9 cellular contexts compared by ENCODE assay signal in genomic region chr7:136869006-136869961, GRCh38. TPM values are rescaled to one million over a fixed set of nuclear protein-coding genes. Genes with fewer than 3 reads are reported as not detected.
DNase-seq lines count a peak whose midpoint lies in the region; ATAC-seq and TF ChIP-seq lines count a peak whose summit lies in the region.
"Had no signal": no experiment of that assay in that cellular context is flagged by ENCODE, and none has a peak within 500 bp of the region (broad histone marks: within the 10 kb centered on the region; RNA-seq: fewer than 3 reads in every experiment).

No MANE protein-coding gene starts in this region.

- H3K36me3 ChIP-seq in ES-I3 (ENCODE audit: insufficient read depth, low read length), result no peaks in the 10 kb centered on the region

- peak overlapping the region; percentile 54 for H3K9ac ChIP-seq in ES-I3 (ENCODE audit: low read depth, low read length)

- CTCF ChIA-PET in WTC11 (lab: Charles Lee) (interaction anchor here (1.0 to 1.8 kb wide), 6 partner anchors 11 to 754 kb away, joined by 3 to 5 read pairs (median 4); no protein-coding TSS in a partner anchor), T-cell (lab: Charles Lee) (no interaction called here)

- H3K4me1 ChIP-seq in ES-I3 (ENCODE audit: insufficient read depth, low read length), result no peaks in the 10 kb centered on the region
- no peaks in the 10 kb centered on the region for H3K4me1 ChIP-seq in right cardiac atrium (ENCODE audit: control insufficient read depth, insufficient read depth, low read length)

- H3K36me3 Mint-ChIP-seq in WTC11 (no peaks in the 10 kb centered on the region), T-cell (no peaks in the 10 kb centered on the region)

- TF ChIP-seq CTCF in WTC11 (IDR thresholded peaks at IDR 0.05), result no peak

- H3K9me3 ChIP-seq in ES-I3 (ENCODE audit: control insufficient read depth, insufficient read depth, low read length) (no peaks in the 10 kb centered on the region), right cardiac atrium (ENCODE audit: control insufficient read depth, low read length) (no peaks in the 10 kb centered on the region)

- H3K27ac Mint-ChIP-seq in WTC11 (no peak overlapping the region), T-cell (no peak overlapping the region)

- H3K27me3 ChIP-seq in right cardiac atrium (ENCODE audit: control insufficient read depth, insufficient read depth), result no peaks in the 10 kb centered on the region

- H3K27ac ChIP-seq in right cardiac atrium (ENCODE audit: low read length), result peak overlapping the region; percentile 73

- POLR2A ChIA-PET in WTC11 (lab: Charles Lee) (interaction anchor here (0.6 to 0.9 kb wide), 2 partner anchors 10 to 127 kb away, joined by 3 read pairs; no protein-coding TSS in a partner anchor), T-cell (lab: Charles Lee) (no interaction called here)

- H3K9me3 Mint-ChIP-seq in WTC11 (no peaks in the 10 kb centered on the region), T-cell (no peaks in the 10 kb centered on the region)

- H3K4me1 Mint-ChIP-seq in WTC11 (peaks cover 31% of the 10 kb centered on the region), T-cell (no peaks in the 10 kb centered on the region)

- peak; percentile 41 for ATAC-seq in WTC11
- ATAC-seq in right cardiac atrium, result peak; percentile 59 to 65
- no peak for ATAC-seq in T-cell (replicated peaks in 1 of 4)
- ATAC-seq in GM18519 (IDR thresholded peaks at IDR 0.05; ENCODE audit: low FRiP score, unreplicated experiment), result no peak
- ATAC-seq in HG03045 (IDR thresholded peaks at IDR 0.05; ENCODE audit: unreplicated experiment), result no peak

- H3K27me3 Mint-ChIP-seq in WTC11 (ENCODE audit: low read depth) (peaks cover 71% of the 10 kb centered on the region), T-cell (peaks cover 22 to 37% of the 10 kb centered on the region in 2 donors)

- DNase-seq in WTC11 (ENCODE audit: low spot score) (peak; percentile 40), right cardiac atrium (peak; percentile 11 to 67 (median 64)), posterior vena cava (ENCODE audit: low spot score) (peak; percentile 79), NCI-H128 (lab: John Stamatoyannopoulos, UW; ENCODE audit: unreplicated experiment) (no peak), T-cell (no peak)
- DNase-seq: activated CD4-positive, alpha-beta T cell treated with anti-CD3 and anti-CD28 coated beads, Interleukin-2, amount 50 U/mL, for 48 hours had no signal

- under 1% methylated on average over 65 of the region's 65 CpGs for WGBS in right cardiac atrium

- H3K4me3 Mint-ChIP-seq in WTC11, result peak overlapping the region; percentile 81
- H3K4me3 Mint-ChIP-seq in T-cell, result no peak overlapping the region

- intact Hi-C loops in right cardiac atrium (cut with DNase I), result loop anchor here in 1 of 4 donors (10.0 kb wide), 1 partner anchor 226 kb away; no protein-coding TSS in a partner anchor
- intact Hi-C loops in posterior vena cava (cut with DNase I), result no loop called here

- peak overlapping the region; percentile 66 for H3K4me3 ChIP-seq in right cardiac atrium (ENCODE audit: low read length)

TF ChIP-seq in WTC11, 78 proteins besides CTCF, POLR2A, EP300 and RAD21:
- TF ChIP-seq CREM (CRISPR knock-in tag; IDR thresholded peaks at IDR 0.05), result peak; percentile 70; the same call in 1 of the 2 replicates
- no peak for TF ChIP-seq ATF3 (CRISPR knock-in tag; conservative IDR thresholded peaks at IDR 0.05)
- TF ChIP-seq, protein P1, sequence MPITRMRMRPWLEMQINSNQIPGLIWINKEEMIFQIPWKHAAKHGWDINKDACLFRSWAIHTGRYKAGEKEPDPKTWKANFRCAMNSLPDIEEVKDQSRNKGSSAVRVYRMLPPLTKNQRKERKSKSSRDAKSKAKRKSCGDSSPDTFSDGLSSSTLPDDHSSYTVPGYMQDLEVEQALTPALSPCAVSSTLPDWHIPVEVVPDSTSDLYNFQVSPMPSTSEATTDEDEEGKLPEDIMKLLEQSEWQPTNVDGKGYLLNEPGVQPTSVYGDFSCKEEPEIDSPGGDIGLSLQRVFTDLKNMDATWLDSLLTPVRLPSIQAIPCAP (CRISPR knock-in tag; IDR thresholded peaks at IDR 0.05), result 0 out of 2 replicates have a peak, but pooled peaks have one; percentile 25
- TF ChIP-seq, protein P2, sequence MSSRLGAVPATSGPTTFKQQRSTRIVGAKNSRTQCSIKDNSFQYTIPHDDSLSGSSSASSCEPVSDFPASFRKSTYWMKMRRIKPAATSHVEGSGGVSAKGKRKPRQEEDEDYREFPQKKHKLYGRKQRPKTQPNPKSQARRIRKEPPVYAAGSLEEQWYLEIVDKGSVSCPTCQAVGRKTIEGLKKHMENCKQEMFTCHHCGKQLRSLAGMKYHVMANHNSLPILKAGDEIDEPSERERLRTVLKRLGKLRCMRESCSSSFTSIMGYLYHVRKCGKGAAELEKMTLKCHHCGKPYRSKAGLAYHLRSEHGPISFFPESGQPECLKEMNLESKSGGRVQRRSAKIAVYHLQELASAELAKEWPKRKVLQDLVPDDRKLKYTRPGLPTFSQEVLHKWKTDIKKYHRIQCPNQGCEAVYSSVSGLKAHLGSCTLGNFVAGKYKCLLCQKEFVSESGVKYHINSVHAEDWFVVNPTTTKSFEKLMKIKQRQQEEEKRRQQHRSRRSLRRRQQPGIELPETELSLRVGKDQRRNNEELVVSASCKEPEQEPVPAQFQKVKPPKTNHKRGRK (CRISPR knock-in tag; IDR thresholded peaks at IDR 0.05; ENCODE audit: borderline replicate concordance), result no peak
- TF ChIP-seq, protein P3, sequence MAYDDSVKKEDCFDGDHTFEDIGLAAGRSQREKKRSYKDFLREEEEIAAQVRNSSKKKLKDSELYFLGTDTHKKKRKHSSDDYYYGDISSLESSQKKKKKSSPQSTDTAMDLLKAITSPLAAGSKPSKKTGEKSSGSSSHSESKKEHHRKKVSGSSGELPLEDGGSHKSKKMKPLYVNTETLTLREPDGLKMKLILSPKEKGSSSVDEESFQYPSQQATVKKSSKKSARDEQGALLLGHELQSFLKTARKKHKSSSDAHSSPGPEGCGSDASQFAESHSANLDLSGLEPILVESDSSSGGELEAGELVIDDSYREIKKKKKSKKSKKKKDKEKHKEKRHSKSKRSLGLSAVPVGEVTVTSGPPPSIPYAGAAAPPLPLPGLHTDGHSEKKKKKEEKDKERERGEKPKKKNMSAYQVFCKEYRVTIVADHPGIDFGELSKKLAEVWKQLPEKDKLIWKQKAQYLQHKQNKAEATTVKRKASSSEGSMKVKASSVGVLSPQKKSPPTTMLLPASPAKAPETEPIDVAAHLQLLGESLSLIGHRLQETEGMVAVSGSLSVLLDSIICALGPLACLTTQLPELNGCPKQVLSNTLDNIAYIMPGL (CRISPR knock-in tag; IDR thresholded peaks at IDR 0.05), result 0 out of 2 replicates have a peak, but pooled peaks have one; percentile 28

RNA-seq across cellular contexts. Expression of gene CHRM2, which starts 0.8 kb away (rescaled TPM):
- 0.05 to 0.76 TPM (median 0.15 TPM) in 3 replicates for total RNA-seq in WTC11 (2021)
- 100 to 1,000 TPM in 2 of 4 donors, 10 to 100 TPM in 2; 50.3 to 140 (median 104) TPM for total RNA-seq in right cardiac atrium
- 38.1 TPM for polyA plus RNA-seq in right cardiac atrium
- not detected for total RNA-seq in posterior vena cava
- under 1 TPM in 2 of 5 donors, not detected in 3; 0.09 to 0.10 TPM for total RNA-seq in T-cell

Comparison
In these comparisons a context has a peak if more than half of its experiments do, and no peak if none do; other contexts are left out.
1. ATAC-seq: peak in WTC11 (single experiment) and right cardiac atrium (2 of 2); none in T-cell (0 of 4), GM18519 (single experiment) and HG03045 (single experiment).
2. DNase-seq: peak in WTC11 (single experiment), right cardiac atrium (3 of 3) and posterior vena cava (single experiment); none in NCI-H128 (single experiment) and T-cell (0 of 34).
3. RNA of gene CHRM2, which starts 0.8 kb away (total RNA-seq): 50.3 to 140 TPM in right cardiac atrium; not detected in posterior vena cava, 0.05 to 0.76 TPM in WTC11 and 0.09 to 0.10 TPM in T-cell; every median in the first group is over 10 times any median in the second.